ENCODE assay signal across 16 cellular contexts in the genomic region with DNA sequence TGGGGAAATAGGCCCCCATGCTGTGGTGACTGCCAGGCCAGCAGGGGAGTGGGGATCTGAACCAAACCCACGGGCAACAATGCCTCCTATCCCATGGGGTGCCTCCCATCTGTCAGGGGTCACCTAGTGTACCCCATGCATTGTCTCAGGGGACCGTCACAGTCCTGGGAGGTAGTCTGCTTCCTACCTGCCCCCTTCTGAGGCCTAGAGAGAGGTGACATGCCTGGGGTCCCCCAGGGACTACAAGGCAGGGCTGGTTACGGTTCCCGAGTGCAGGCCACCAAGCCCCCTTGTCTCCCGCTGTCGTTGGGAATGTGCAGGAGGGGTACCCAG. TPM values are rescaled to one million over a fixed set of nuclear protein-coding genes. Genes with fewer than 3 reads are reported as not detected.
DNase-seq lines count a peak whose midpoint lies in the region; ATAC-seq and TF ChIP-seq lines count a peak whose summit lies in the region.
"Had no signal": no experiment of that assay in that cellular context is flagged by ENCODE, and none has a peak within 500 bp of the region (broad histone marks: within the 10 kb centered on the region; RNA-seq: fewer than 3 reads in every experiment).

No MANE protein-coding gene starts in this region.

- peak overlapping the region; percentile 86 for H3K4me2 ChIP-seq in BLaER1
- no peak overlapping the region for H3K4me2 ChIP-seq in Karpas-422 (ENCODE audit: low read depth, low read length, poor library complexity, severe bottlenecking)

- intact Hi-C loops in activated T-helper 2 cell treated with anti-CD3 and anti-CD28 coated beads, Interferon-gamma antibody, Interleukin-2, Interleukin-4, amounts not matched to agents 10 μg/mL and 5 μg/mL and 100 μg/mL, durations not matched to agents 14 hours and 24 hours and 36 hours (cut with micrococcal nuclease), result no loop called here

- H3K4me1 ChIP-seq in BLaER1, result peaks cover 97% of the 10 kb centered on the region
- peaks cover 37% of the 10 kb centered on the region for H3K4me1 ChIP-seq in Karpas-422 (ENCODE audit: low read length)
- peaks cover 6% of the 10 kb centered on the region for H3K4me1 ChIP-seq in endodermal cell (ENCODE audit: control insufficient read depth, insufficient read depth, low read length)

- no peak overlapping the region for H2AFZ ChIP-seq in Karpas-422 (ENCODE audit: low read length)

- whole genome bisulfite sequencing in endodermal cell (ENCODE audit: insufficient coverage in 1 of 2, insufficient read length in 1 of 2), 2 experiments, result 92 to 100% methylated on average over 5 to 6 of the region's 6 CpGs

- peak overlapping the region; percentile 74 for H3K9ac ChIP-seq in BLaER1
- H3K9ac ChIP-seq in Karpas-422 (ENCODE audit: low read length), result peak overlapping the region; percentile 56; the same call in 1 of the 2 replicates
- H3K9ac ChIP-seq in endodermal cell (ENCODE audit: extremely low read depth, low read length, poor library complexity, severe bottlenecking), result no peak overlapping the region

- H3K27ac ChIP-seq in BLaER1, result peak overlapping the region; percentile 87
- H3K27ac ChIP-seq in Karpas-422 (ENCODE audit: low read length), result no peak overlapping the region
- H3K27ac ChIP-seq in endodermal cell (ENCODE audit: low read depth, low read length), result no peak overlapping the region

- peaks cover 90% of the 10 kb centered on the region for H4K20me1 ChIP-seq in BLaER1
- H4K20me1 ChIP-seq in Karpas-422 (ENCODE audit: insufficient read depth, low read depth, low read length), result peaks cover 8% of the 10 kb centered on the region; the same call in 1 of the 2 replicates

- H3K36me3 Mint-ChIP-seq in endodermal cell (ENCODE audit: low read depth) (peaks cover 7% of the 10 kb centered on the region), osteocyte (ENCODE audit: unreplicated experiment) (peaks cover 1% of the 10 kb centered on the region)
- H3K36me3 Mint-ChIP-seq in activated T-helper 2 cell treated with anti-CD3 and anti-CD28 coated beads, Interferon-gamma antibody, Interleukin-2, Interleukin-4, amounts not matched to agents 10 μg/mL and 5 μg/mL and 100 μg/mL, durations not matched to agents 14 hours and 24 hours and 36 hours (ENCODE audit: low read depth), result peaks cover 11% of the 10 kb centered on the region

- H3K4me1 Mint-ChIP-seq in endodermal cell (peaks cover 28% of the 10 kb centered on the region), osteocyte (ENCODE audit: unreplicated experiment) (peaks cover 46% of the 10 kb centered on the region)
- H3K4me1 Mint-ChIP-seq in activated T-helper 2 cell treated with anti-CD3 and anti-CD28 coated beads, Interferon-gamma antibody, Interleukin-2, Interleukin-4, amounts not matched to agents 10 μg/mL and 5 μg/mL and 100 μg/mL, durations not matched to agents 14 hours and 24 hours and 36 hours (ENCODE audit: low read depth), result peaks cover 13% of the 10 kb centered on the region

- no peaks in the 10 kb centered on the region for H3K9me3 ChIP-seq in BLaER1
- H3K9me3 ChIP-seq in Karpas-422 (ENCODE audit: low read length), result no peaks in the 10 kb centered on the region
- H3K9me3 ChIP-seq in endodermal cell (ENCODE audit: control insufficient read depth, low read length), result no peaks in the 10 kb centered on the region

- peak overlapping the region; percentile 89 for H3K27ac Mint-ChIP-seq in endodermal cell
- H3K27ac Mint-ChIP-seq in osteocyte (ENCODE audit: unreplicated experiment), result peak overlapping the region; percentile 91
- H3K27ac Mint-ChIP-seq in activated T-helper 2 cell treated with anti-CD3 and anti-CD28 coated beads, Interferon-gamma antibody, Interleukin-2, Interleukin-4, amounts not matched to agents 10 μg/mL and 5 μg/mL and 100 μg/mL, durations not matched to agents 14 hours and 24 hours and 36 hours, result no peak overlapping the region

- H3K36me3 ChIP-seq in BLaER1 (peaks cover 22% of the 10 kb centered on the region), Karpas-422 (ENCODE audit: insufficient read depth, low read length) (no peaks in the 10 kb centered on the region), endodermal cell (ENCODE audit: control insufficient read depth, insufficient read depth, low read length) (no peaks in the 10 kb centered on the region)

- no peaks in the 10 kb centered on the region for H3K27me3 Mint-ChIP-seq in endodermal cell (ENCODE audit: insufficient read depth)
- H3K27me3 Mint-ChIP-seq in osteocyte (ENCODE audit: unreplicated experiment), result no peaks in the 10 kb centered on the region
- no peaks in the 10 kb centered on the region for H3K27me3 Mint-ChIP-seq in activated T-helper 2 cell treated with anti-CD3 and anti-CD28 coated beads, Interferon-gamma antibody, Interleukin-2, Interleukin-4, amounts not matched to agents 10 μg/mL and 5 μg/mL and 100 μg/mL, durations not matched to agents 14 hours and 24 hours and 36 hours (ENCODE audit: low read depth)

- DNase-seq in Karpas-422 (no peak), endodermal cell (no peak), osteocyte (ENCODE audit: extremely low spot score, unreplicated experiment) (no peak), NCI-H2171 treated with DMSO at 0.1 percent for 48 hours (lab: John Stamatoyannopoulos, UW) (no peak)
- no peak for DNase-seq in activated T-helper 2 cell treated with anti-CD3 and anti-CD28 coated beads, Interferon-gamma antibody, Interleukin-2, Interleukin-4, amounts not matched to agents 10 μg/mL and 5 μg/mL and 100 μg/mL, durations not matched to agents 14 hours and 24 hours and 36 hours (ENCODE audit: low spot score)
- DNase-seq: activated T-cell treated with anti-CD3 and anti-CD28 coated beads, Interleukin-2, amount 50 U/mL, for 48 hours; EL; islet precursor cell; NCI-H1105; NCI-H524 treated with DMSO at 0.1 percent for 48 hours; SHP77 had no signal

- H3K79me2 ChIP-seq in Karpas-422 (ENCODE audit: low read length), result peaks cover 49% of the 10 kb centered on the region

- H3K9me2 ChIP-seq in Karpas-422 (replicated peaks; ENCODE audit: insufficient read depth, low read length), result no peaks in the 10 kb centered on the region

- no peak for ATAC-seq in GM18873 (IDR thresholded peaks at IDR 0.05; ENCODE audit: low FRiP score, unreplicated experiment)
- ATAC-seq in HG03457 (IDR thresholded peaks at IDR 0.05; ENCODE audit: unreplicated experiment), result no peak

- H3K9me3 Mint-ChIP-seq in endodermal cell, result no peaks in the 10 kb centered on the region
- H3K9me3 Mint-ChIP-seq in osteocyte (ENCODE audit: unreplicated experiment), result no peaks in the 10 kb centered on the region
- no peaks in the 10 kb centered on the region for H3K9me3 Mint-ChIP-seq in activated T-helper 2 cell treated with anti-CD3 and anti-CD28 coated beads, Interferon-gamma antibody, Interleukin-2, Interleukin-4, amounts not matched to agents 10 μg/mL and 5 μg/mL and 100 μg/mL, durations not matched to agents 14 hours and 24 hours and 36 hours

- H3K4me3 ChIP-seq in BLaER1, result peak overlapping the region; percentile 59
- no peak overlapping the region for H3K4me3 ChIP-seq in Karpas-422 (ENCODE audit: low read length)
- no peak overlapping the region for H3K4me3 ChIP-seq in endodermal cell (ENCODE audit: low read length)

- H3K27me3 ChIP-seq in BLaER1 (no peaks in the 10 kb centered on the region), Karpas-422 (ENCODE audit: low read length) (no peaks in the 10 kb centered on the region), endodermal cell (ENCODE audit: control insufficient read depth, insufficient read depth, low read length, poor library complexity, severe bottlenecking) (no peaks in the 10 kb centered on the region)

- TF ChIP-seq CTCF in endodermal cell (conservative IDR thresholded peaks at IDR 0.05), result no peak
- no peak for TF ChIP-seq CTCF in osteocyte (IDR thresholded peaks at IDR 0.05)

- no peak overlapping the region for H3K4me3 Mint-ChIP-seq in endodermal cell
- H3K4me3 Mint-ChIP-seq in osteocyte (ENCODE audit: unreplicated experiment), result no peak overlapping the region
- no peak overlapping the region for H3K4me3 Mint-ChIP-seq in activated T-helper 2 cell treated with anti-CD3 and anti-CD28 coated beads, Interferon-gamma antibody, Interleukin-2, Interleukin-4, amounts not matched to agents 10 μg/mL and 5 μg/mL and 100 μg/mL, durations not matched to agents 14 hours and 24 hours and 36 hours (ENCODE audit: low read depth)

RNA-seq across cellular contexts. Expression of a gene that starts 11.1 kb away (rescaled TPM):
- 230 and 370 TPM in 2 replicates for total RNA-seq in Karpas-422 (2014; rRNA removed; shearing (Covaris generic); ENCODE audit: low replicate concordance)
- total RNA-seq in endodermal cell (100 to 1,000 TPM; 127 to 141 TPM), osteocyte (149 and 158 TPM in 2 replicates)
- 135 TPM for polyA plus RNA-seq in endodermal cell (2013, experiment 1 of 2)
- polyA plus RNA-seq in endodermal cell (2013, experiment 2 of 2), result 123 TPM
- 129 and 136 TPM in 2 replicates for total RNA-seq in activated T-helper 2 cell treated with anti-CD3 and anti-CD28 coated beads, Interferon-gamma antibody, Interleukin-2, Interleukin-4, amounts not matched to agents 10 μg/mL and 5 μg/mL and 100 μg/mL, durations not matched to agents 14 hours and 24 hours and 36 hours

RNA-seq across cellular contexts. Expression of a gene that starts 22.1 kb away (rescaled TPM):
- total RNA-seq in Karpas-422 (2014; rRNA removed; shearing (Covaris generic); ENCODE audit: low replicate concordance), result 7.4 and 17.6 TPM in 2 replicates
- total RNA-seq in endodermal cell (not detected), osteocyte (not detected in 2 replicates)
- polyA plus RNA-seq in endodermal cell (2013, experiment 1 of 2), result not detected
- polyA plus RNA-seq in endodermal cell (2013, experiment 2 of 2), result not detected
- 0.14 TPM in 1 of 2 replicates, not detected in the other for total RNA-seq in activated T-helper 2 cell treated with anti-CD3 and anti-CD28 coated beads, Interferon-gamma antibody, Interleukin-2, Interleukin-4, amounts not matched to agents 10 μg/mL and 5 μg/mL and 100 μg/mL, durations not matched to agents 14 hours and 24 hours and 36 hours
- total RNA-seq: H4 had no signal
- polyA plus RNA-seq: BJ had no signal

RNA-seq across cellular contexts. Expression of a gene that starts 31.3 kb away (rescaled TPM):
- 45.1 and 81.4 TPM in 2 replicates for total RNA-seq in Karpas-422 (2014; rRNA removed; shearing (Covaris generic); ENCODE audit: low replicate concordance)
- total RNA-seq in endodermal cell (100 to 1,000 TPM; 127 to 140 TPM), osteocyte (136 and 139 TPM in 2 replicates)
- polyA plus RNA-seq in endodermal cell (2013, experiment 1 of 2), result 108 TPM
- polyA plus RNA-seq in endodermal cell (2013, experiment 2 of 2), result 101 TPM
- 128 and 134 TPM in 2 replicates for total RNA-seq in activated T-helper 2 cell treated with anti-CD3 and anti-CD28 coated beads, Interferon-gamma antibody, Interleukin-2, Interleukin-4, amounts not matched to agents 10 μg/mL and 5 μg/mL and 100 μg/mL, durations not matched to agents 14 hours and 24 hours and 36 hours

RNA-seq across cellular contexts. Expression of a gene that starts 42.5 kb away (rescaled TPM):
- 39.7 and 49.0 TPM in 2 replicates for total RNA-seq in Karpas-422 (2014; rRNA removed; shearing (Covaris generic); ENCODE audit: low replicate concordance)
- total RNA-seq in endodermal cell, result 10 to 100 TPM; 66.1 to 70.0 TPM
- polyA plus RNA-seq in endodermal cell (2013, experiment 1 of 2), result 62.8 TPM
- polyA plus RNA-seq in endodermal cell (2013, experiment 2 of 2), result 56.0 TPM
- total RNA-seq in osteocyte, result 80.0 and 84.6 TPM in 2 replicates
- 113 TPM in 2 replicates for total RNA-seq in activated T-helper 2 cell treated with anti-CD3 and anti-CD28 coated beads, Interferon-gamma antibody, Interleukin-2, Interleukin-4, amounts not matched to agents 10 μg/mL and 5 μg/mL and 100 μg/mL, durations not matched to agents 14 hours and 24 hours and 36 hours
